In genomic region chr7:74191231-74191630, GRCh38 we compare ENCODE assay signal across 27 cellular contexts. TPM values are rescaled to one million over a fixed set of nuclear protein-coding genes. Genes with fewer than 3 reads are reported as not detected.
A peak's percentile ranks its signal among the peaks of the same experiment; 100 is the strongest.
DNase-seq lines count a peak whose midpoint lies in the region; ATAC-seq and TF ChIP-seq lines count a peak whose summit lies in the region.
"Had no signal": no experiment of that assay in that cellular context is flagged by ENCODE, and none has a peak within 500 bp of the region (broad histone marks: within the 10 kb centered on the region; RNA-seq: fewer than 3 reads in every experiment).

No MANE protein-coding gene starts in this region.

- no peaks in the 10 kb centered on the region for H3K9me2 ChIP-seq in HCT116 (ENCODE audit: insufficient read depth)

- WGBS in sigmoid colon, 2 donors = 92 to 93% methylated on average over 9 of the region's 9 CpGs

- no peak for TF ChIP-seq RAD21 in HCT116 (IDR thresholded peaks at IDR 0.05; ENCODE audit: low read depth)

- no peak overlapping the region for H3K27ac ChIP-seq in HCT116 (ENCODE audit: low read depth, low read length)
- no peak overlapping the region for H3K27ac ChIP-seq in sigmoid colon
- H3K27ac ChIP-seq: A549, GM23248, KMS-11, SJSA1 had no signal

- RAD21 ChIA-PET in HCT116 (lab: Charles Lee; ENCODE audit: low non-redundant PET in 1 of 2, low total read pairs in 2 of 2, uncharacterized antibody in 2 of 2, unreplicated experiment in 2 of 2) = no interaction called here

- H3K36me3 ChIP-seq in HCT116 (ENCODE audit: control insufficient read depth in 1 of 2, insufficient read depth in 2 of 2, low read length in 2 of 2) (peaks cover 63 to 71% of the 10 kb centered on the region in 2 experiments), sigmoid colon (peaks cover 46 to 83% (median 58%) of the 10 kb centered on the region in 4 donors)

- peaks cover 34% of the 10 kb centered on the region for H3K4me1 Mint-ChIP-seq in activated naive CD8-positive, alpha-beta T cell (ENCODE audit: low read depth)
- peaks cover 25% of the 10 kb centered on the region for H3K4me1 Mint-ChIP-seq in activated naive CD8-positive, alpha-beta T cell treated with anti-CD3 and anti-CD28 coated beads, Interleukin-2, amount 50 U/mL, for 24 hours
- H3K4me1 Mint-ChIP-seq in T-helper 17 cell = peaks cover 18% of the 10 kb centered on the region

- TSS peak; percentile 6 for BruUV-seq in HCT116 (replicated peaks; lab: Mats Ljungman, UMichigan)

- H3K27me3 ChIP-seq in HCT116 (ENCODE audit: insufficient read depth, low read length) (no peaks in the 10 kb centered on the region), sigmoid colon (no peaks in the 10 kb centered on the region)
- H3K27me3 ChIP-seq: SJSA1 had no signal

- H3K4me3 ChIP-seq in HCT116 (replicated peaks in 1 of 2; ENCODE audit: low read depth in 1 of 2, low read length in 2 of 2) (no peak overlapping the region), sigmoid colon (no peak overlapping the region)
- H3K4me3 ChIP-seq: A549, GM23248, SJSA1 had no signal

- no peak for DNase-seq in activated naive CD8-positive, alpha-beta T cell treated with anti-CD3 and anti-CD28 coated beads, Interleukin-2, amount 50 U/mL, for 24 hours
- DNase-seq in HCT116 (ENCODE audit: low read depth, low spot score) (no peak), T-helper 17 cell (no peak), sigmoid colon (peak; percentile 22), GF-D8 (lab: John Stamatoyannopoulos, UW) (no peak), superior temporal gyrus (ENCODE audit: extremely low spot score) (no peak)
- DNase-seq: AML-193; C1 segment of cervical spinal cord; CD4-positive, alpha-beta memory T cell; COR-L47; DMS53; GM23248; H7; MM.1S; NCI-H2029; NCI-H446 treated with DMSO at 0.1 percent for 48 hours; NCI-H526; NCI-H82; NK-92 treated with Interleukin-12 subunit alpha and Interleukin-12 subunit beta, amount 100 ng/mL, for 24 hours; PC-3; Right ventricle myocardium superior had no signal

- H3K36me3 Mint-ChIP-seq in activated naive CD8-positive, alpha-beta T cell = peaks cover 6% of the 10 kb centered on the region
- peaks cover 75% of the 10 kb centered on the region for H3K36me3 Mint-ChIP-seq in activated naive CD8-positive, alpha-beta T cell treated with anti-CD3 and anti-CD28 coated beads, Interleukin-2, amount 50 U/mL, for 24 hours (ENCODE audit: low read depth)
- peaks cover 7% of the 10 kb centered on the region for H3K36me3 Mint-ChIP-seq in T-helper 17 cell (ENCODE audit: low read depth)
- H3K36me3 Mint-ChIP-seq: IgD-negative memory B cell had no signal

- no peak overlapping the region for H3K9ac ChIP-seq in HCT116 (ENCODE audit: low read length)
- H3K9ac ChIP-seq: GM23248, KMS-11 had no signal

- no peaks in the 10 kb centered on the region for H3K27me3 Mint-ChIP-seq in activated naive CD8-positive, alpha-beta T cell
- no peaks in the 10 kb centered on the region for H3K27me3 Mint-ChIP-seq in activated naive CD8-positive, alpha-beta T cell treated with anti-CD3 and anti-CD28 coated beads, Interleukin-2, amount 50 U/mL, for 24 hours
- H3K27me3 Mint-ChIP-seq in T-helper 17 cell = no peaks in the 10 kb centered on the region
- H3K27me3 Mint-ChIP-seq: CD4-positive, alpha-beta memory T cell; IgD-negative memory B cell had no signal

- TF ChIP-seq POLR2A in HCT116 (IDR thresholded peaks at IDR 0.05; ENCODE audit: borderline replicate concordance, extremely low read depth, insufficient read depth, insufficient read length) (no peak), sigmoid colon (IDR thresholded peaks at IDR 0.05) (no peak)

- H3K4me3 Mint-ChIP-seq in activated naive CD8-positive, alpha-beta T cell = no peak overlapping the region
- no peak overlapping the region for H3K4me3 Mint-ChIP-seq in activated naive CD8-positive, alpha-beta T cell treated with anti-CD3 and anti-CD28 coated beads, Interleukin-2, amount 50 U/mL, for 24 hours
- H3K4me3 Mint-ChIP-seq in T-helper 17 cell = no peak overlapping the region
- H3K4me3 Mint-ChIP-seq: CD4-positive, alpha-beta memory T cell; IgD-negative memory B cell had no signal

- TF ChIP-seq CTCF in HCT116 (IDR thresholded peaks at IDR 0.05 in 2 of 3, conservative IDR thresholded peaks at IDR 0.05 in 1 of 3; ENCODE audit: borderline replicate concordance in 1 of 3, insufficient read depth in 1 of 3, low read depth in 2 of 3, low read length in 2 of 3) = no peak
- TF ChIP-seq CTCF in sigmoid colon (IDR thresholded peaks at IDR 0.05) = no peak

- POLR2A ChIA-PET in HCT116 (lab: Charles Lee) = no interaction called here

- no peak for ATAC-seq in activated naive CD8-positive, alpha-beta T cell treated with anti-CD3 and anti-CD28 coated beads, Interleukin-2, amount 50 U/mL, for 24 hours
- ATAC-seq in HCT116 (no peak), T-helper 17 cell (no peak)
- ATAC-seq: A549, PC-3 had no signal

- peaks cover 88% of the 10 kb centered on the region for H3K79me2 ChIP-seq in HCT116 (ENCODE audit: insufficient read depth, low read length)

- TF ChIP-seq EP300 in sigmoid colon (IDR thresholded peaks at IDR 0.05) = no peak

- CTCF ChIA-PET in HCT116 (lab: Charles Lee) = interaction anchor here (0.9 kb wide), 1 partner anchor 9 kb away, joined by 4 read pairs; no protein-coding TSS in a partner anchor

- H4K20me1 ChIP-seq in HCT116 (ENCODE audit: insufficient read depth) = peaks cover 17% of the 10 kb centered on the region; the same call in 1 of the 2 replicates

- H3K9me3 Mint-ChIP-seq in activated naive CD8-positive, alpha-beta T cell (ENCODE audit: low read depth) = no peaks in the 10 kb centered on the region
- H3K9me3 Mint-ChIP-seq in activated naive CD8-positive, alpha-beta T cell treated with anti-CD3 and anti-CD28 coated beads, Interleukin-2, amount 50 U/mL, for 24 hours = no peaks in the 10 kb centered on the region
- H3K9me3 Mint-ChIP-seq: IgD-negative memory B cell had no signal

- intact Hi-C loops in HCT116 (cut with micrococcal nuclease) (no loop called here), sigmoid colon (cut with DNase I) (no loop called here)

- H3K27ac Mint-ChIP-seq in activated naive CD8-positive, alpha-beta T cell = peak overlapping the region; percentile 58
- H3K27ac Mint-ChIP-seq in activated naive CD8-positive, alpha-beta T cell treated with anti-CD3 and anti-CD28 coated beads, Interleukin-2, amount 50 U/mL, for 24 hours = no peak overlapping the region
- H3K27ac Mint-ChIP-seq in T-helper 17 cell = peak overlapping the region; percentile 11

- no peak overlapping the region for H3K4me2 ChIP-seq in HCT116 (ENCODE audit: low read length)
- H3K4me2 ChIP-seq: A549, KMS-11 had no signal

- H3K9me3 ChIP-seq in HCT116 (ENCODE audit: control insufficient read depth in 1 of 2, insufficient read depth in 1 of 2, low read depth in 1 of 2, low read length in 2 of 2) (no peaks in the 10 kb centered on the region), T-helper 17 cell (ENCODE audit: control insufficient read depth, low read length, poor library complexity, severe bottlenecking) (no peaks in the 10 kb centered on the region), sigmoid colon (no peaks in the 10 kb centered on the region)
- H3K9me3 ChIP-seq: A549, SJSA1 had no signal

- no peak overlapping the region for H2AFZ ChIP-seq in HCT116 (ENCODE audit: low read depth, low read length, poor library complexity, severe bottlenecking)
- H2AFZ ChIP-seq: GM23248 had no signal

- H3K4me1 ChIP-seq in HCT116 (ENCODE audit: control insufficient read depth in 1 of 2, insufficient read depth in 2 of 2, low read length in 2 of 2) (peaks cover 0 to 16% of the 10 kb centered on the region in 2 experiments; a peak in 3 of 4 replicates), sigmoid colon (peaks cover 0 to 29% (median 26%) of the 10 kb centered on the region in 4 donors)

TF ChIP-seq in HCT116, 20 proteins besides CTCF, POLR2A, EP300 and RAD21:
- TF ChIP-seq FOSL1 (IDR thresholded peaks at IDR 0.05; ENCODE audit: low read depth) (no peak), ZFX (IDR thresholded peaks at IDR 0.05) (no peak), JUND (IDR thresholded peaks at IDR 0.05) (no peak), ZNF274 (IDR thresholded peaks at IDR 0.05; ENCODE audit: low read depth, low read length) (no peak), CEBPB (IDR thresholded peaks at IDR 0.05; ENCODE audit: low read depth) (no peak), ELF1 (IDR thresholded peaks at IDR 0.05; ENCODE audit: borderline replicate concordance, low read depth) (no peak), SIN3A (IDR thresholded peaks at IDR 0.05; ENCODE audit: low read depth) (no peak), TCF7L2 (IDR thresholded peaks at IDR 0.05; ENCODE audit: borderline replicate concordance, extremely low read depth, insufficient read depth, insufficient read length) (no peak), EZH2 (IDR thresholded peaks at IDR 0.05) (no peak)
- TF ChIP-seq, protein P1, sequence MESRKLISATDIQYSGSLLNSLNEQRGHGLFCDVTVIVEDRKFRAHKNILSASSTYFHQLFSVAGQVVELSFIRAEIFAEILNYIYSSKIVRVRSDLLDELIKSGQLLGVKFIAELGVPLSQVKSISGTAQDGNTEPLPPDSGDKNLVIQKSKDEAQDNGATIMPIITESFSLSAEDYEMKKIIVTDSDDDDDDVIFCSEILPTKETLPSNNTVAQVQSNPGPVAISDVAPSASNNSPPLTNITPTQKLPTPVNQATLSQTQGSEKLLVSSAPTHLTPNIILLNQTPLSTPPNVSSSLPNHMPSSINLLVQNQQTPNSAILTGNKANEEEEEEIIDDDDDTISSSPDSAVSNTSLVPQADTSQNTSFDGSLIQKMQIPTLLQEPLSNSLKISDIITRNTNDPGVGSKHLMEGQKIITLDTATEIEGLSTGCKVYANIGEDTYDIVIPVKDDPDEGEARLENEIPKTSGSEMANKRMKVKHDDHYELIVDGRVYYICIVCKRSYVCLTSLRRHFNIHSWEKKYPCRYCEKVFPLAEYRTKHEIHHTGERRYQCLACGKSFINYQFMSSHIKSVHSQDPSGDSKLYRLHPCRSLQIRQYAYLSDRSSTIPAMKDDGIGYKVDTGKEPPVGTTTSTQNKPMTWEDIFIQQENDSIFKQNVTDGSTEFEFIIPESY (IDR thresholded peaks at IDR 0.05; ENCODE audit: extremely low read depth, insufficient replicate concordance, low read length) = no peak

RNA-seq across cellular contexts. Expression of gene EIF4H, which starts 17.1 kb away (rescaled TPM):
- 384 TPM for total RNA-seq in HCT116 (2021; ENCODE audit: unreplicated experiment)
- 300 and 343 TPM in 2 replicates for polyA plus RNA-seq in HCT116 (2012)
- 100 to 1,000 TPM; 242 to 255 TPM for total RNA-seq in T-helper 17 cell
- 100 to 1,000 TPM; 201 to 274 (median 228) TPM for total RNA-seq in sigmoid colon
- 100 to 1,000 TPM; 196 to 258 (median 224) TPM for polyA plus RNA-seq in sigmoid colon

RNA-seq across cellular contexts. Expression of gene LAT2, which starts 18.6 kb away (rescaled TPM):
- total RNA-seq in HCT116 (2021; ENCODE audit: unreplicated experiment) = 9.4 TPM
- 19.4 and 22.7 TPM in 2 replicates for polyA plus RNA-seq in HCT116 (2012)
- total RNA-seq in T-helper 17 cell = 1 to 10 TPM; 2.2 to 8.6 TPM
- total RNA-seq in sigmoid colon = 10 to 100 TPM in 1 of 4 donors, 1 to 10 TPM in 3; 2.5 to 13.0 (median 4.4) TPM
- 10 to 100 TPM in 2 of 3 donors, 1 to 10 TPM in 1; 4.8 to 31.1 (median 16.2) TPM for polyA plus RNA-seq in sigmoid colon
- total RNA-seq: G401 had no signal
